Comparison of ENCODE assay signal across 12 cellular contexts in genomic region chr17:80599546-80600305, GRCh38.
DNase-seq lines count a peak whose midpoint lies in the region; ATAC-seq, FAIRE-seq and TF ChIP-seq lines count a peak whose summit lies in the region.
"Had no signal": no experiment of that assay in that cellular context is flagged by ENCODE, and none has a peak within 500 bp of the region (broad histone marks: within the 10 kb centered on the region; RNA-seq: fewer than 3 reads in every experiment).

No MANE protein-coding gene starts in this region.

- peaks cover 37% of the 10 kb centered on the region for H3K9me3 Mint-ChIP-seq in nephron progenitor cell

- H3K27me3 Mint-ChIP-seq in nephron progenitor cell (ENCODE audit: low read depth, poor library complexity), result no peaks in the 10 kb centered on the region

- peaks cover 42% of the 10 kb centered on the region for H3K4me1 Mint-ChIP-seq in nephron progenitor cell

- H3K4me3 ChIP-seq in duodenal mucosa (ENCODE audit: low read depth in 1 of 2, low read length in 2 of 2), result peak overlapping the region; percentile 23 to 35
- H3K4me3 ChIP-seq: right atrium auricular region, SJSA1 had no signal

- DNase-seq in NCI-H748 (lab: John Stamatoyannopoulos, UW; ENCODE audit: unreplicated experiment), result peak; percentile 6
- no peak for DNase-seq in NCI-H748 treated with DMSO at 0.1 percent for 48 hours (lab: John Stamatoyannopoulos, UW)
- peak; percentile 65 to 71 for DNase-seq in NCI-H526 (lab: John Stamatoyannopoulos, UW)
- DNase-seq in nephron progenitor cell, result no peak
- DNase-seq in HK-2 (ENCODE audit: unreplicated experiment), result no peak
- DNase-seq in HTR-8/SVneo (ENCODE audit: insufficient read length, low spot score), result no peak
- DNase-seq: NCI-H2029 had no signal

- no peaks in the 10 kb centered on the region for H3K36me3 ChIP-seq in duodenal mucosa (ENCODE audit: control insufficient read depth in 1 of 2, insufficient read depth in 2 of 2, low read length in 2 of 2)
- H3K36me3 ChIP-seq: right atrium auricular region, SJSA1 had no signal

- H3K27me3 ChIP-seq in duodenal mucosa (ENCODE audit: control insufficient read depth in 1 of 2, insufficient read depth in 2 of 2, low read length in 2 of 2), result no peaks in the 10 kb centered on the region
- H3K27me3 ChIP-seq: right atrium auricular region, SJSA1 had no signal

- FAIRE-seq in HTR-8/SVneo (lab: Jason Lieb, UNC), result no peak
- FAIRE-seq: GM12891 had no signal

- H3K9me3 ChIP-seq in duodenal mucosa (ENCODE audit: control insufficient read depth in 1 of 2, low read length in 2 of 2), result no peaks in the 10 kb centered on the region
- H3K9me3 ChIP-seq: right atrium auricular region, SJSA1 had no signal

- H3K4me1 ChIP-seq in duodenal mucosa (ENCODE audit: control insufficient read depth in 1 of 2, insufficient read depth in 2 of 2, low read length in 2 of 2), result peaks cover 41% of the 10 kb centered on the region in 2 donors

- H3K27ac ChIP-seq in duodenal mucosa (ENCODE audit: low read depth, low read length), result no peak overlapping the region
- H3K27ac ChIP-seq: right atrium auricular region, SJSA1 had no signal

- peak overlapping the region in 1 of 2 donors; percentile 7 for H3K9ac ChIP-seq in duodenal mucosa (ENCODE audit: low read depth in 1 of 2, low read length in 2 of 2)

- H3K36me3 Mint-ChIP-seq in nephron progenitor cell (ENCODE audit: low read depth), result peaks cover 37% of the 10 kb centered on the region

- peak overlapping the region; percentile 80 for H3K27ac Mint-ChIP-seq in nephron progenitor cell

- TF ChIP-seq CTCF in nephron progenitor cell (IDR thresholded peaks at IDR 0.05), result no peak

- no peak for ATAC-seq in HG03565 (IDR thresholded peaks at IDR 0.05; ENCODE audit: unreplicated experiment)

- H3K4me3 Mint-ChIP-seq in nephron progenitor cell, result no peak overlapping the region

Comparison
In these comparisons a context has a peak if more than half of its experiments do, and no peak if none do; other contexts are left out.
1. DNase-seq: peak in NCI-H748 (single experiment) and NCI-H526 (2 of 2); none in NCI-H748 treated with DMSO at 0.1 percent for 48 hours (single experiment), nephron progenitor cell (single experiment), HK-2 (single experiment) and HTR-8/SVneo (single experiment).